33 cellular contexts compared by ENCODE assay signal in the genomic region with DNA sequence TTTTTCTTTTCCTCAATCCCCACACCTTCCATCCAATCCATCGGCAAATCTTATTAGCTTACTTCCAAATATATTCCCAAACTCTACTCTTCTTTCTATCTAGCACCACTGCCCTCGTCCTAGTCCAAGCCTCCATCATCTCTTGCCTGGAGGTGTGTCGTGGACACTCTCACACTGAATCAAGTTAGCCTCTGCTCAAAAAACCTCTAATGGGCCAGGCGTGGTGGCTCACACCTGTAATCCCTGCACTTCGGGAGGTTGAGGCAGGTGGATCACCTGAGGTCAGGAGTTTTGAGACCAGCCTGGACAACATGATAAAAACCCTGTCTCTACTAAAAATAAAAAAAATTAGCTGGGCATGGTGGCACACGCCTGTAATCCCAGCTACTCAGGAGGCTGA. TPM values are rescaled to one million over a fixed set of nuclear protein-coding genes. Genes with fewer than 3 reads are reported as not detected.
DNase-seq lines count a peak whose midpoint lies in the region; ATAC-seq and TF ChIP-seq lines count a peak whose summit lies in the region.
"Had no signal": no experiment of that assay in that cellular context is flagged by ENCODE, and none has a peak within 500 bp of the region (broad histone marks: within the 10 kb centered on the region; RNA-seq: fewer than 3 reads in every experiment).

No MANE protein-coding gene starts in this region.

- peak overlapping the region; percentile 78; the same call in 1 of the 2 replicates for H3K27ac ChIP-seq in SJCRH30
- peak overlapping the region; percentile 94 for H3K27ac ChIP-seq in SJSA1
- no peak overlapping the region for H3K27ac ChIP-seq in esophagus muscularis mucosa (replicated peaks in 1 of 4)
- peak overlapping the region in 3 of 4 donors; percentile 27 to 86 (median 33) for H3K27ac ChIP-seq in gastrocnemius medialis
- H3K27ac ChIP-seq in dorsolateral prefrontal cortex = no peak overlapping the region
- H3K27ac ChIP-seq: 22Rv1, A549, BLaER1, C4-2B had no signal

- no peak for DNase-seq in SJCRH30
- DNase-seq in SJSA1 (ENCODE audit: low read depth in 1 of 2, low spot score in 2 of 2) = no peak
- DNase-seq in esophagus muscularis mucosa (ENCODE audit: extremely low spot score) = peak; percentile 14
- no peak for DNase-seq in gastrocnemius medialis
- DNase-seq in HT-29 (ENCODE audit: low spot score) = no peak
- no peak for DNase-seq in dorsolateral prefrontal cortex
- DNase-seq in GF-D8 (lab: John Stamatoyannopoulos, UW) = no peak
- DNase-seq: 8988T; ACHN; AML-193; BE2C; C1 segment of cervical spinal cord; Caco-2; Calu3; CD4-positive, alpha-beta memory T cell; CD4-positive, alpha-beta T cell; CD4-positive, CD25-positive, alpha-beta regulatory T cell; CD8-positive, alpha-beta memory T cell; CD8-positive, alpha-beta T cell; COR-L47; DMS 273 treated with DMSO at 0.1 percent for 48 hours; DMS153; DMS53; DMS79; DMS79 treated with DMSO at 0.1 percent for 48 hours; DND-41; EL had no signal

- no peak overlapping the region for H3K4me3 ChIP-seq in SJCRH30
- no peak overlapping the region for H3K4me3 ChIP-seq in SJSA1
- no peak overlapping the region for H3K4me3 ChIP-seq in esophagus muscularis mucosa
- H3K4me3 ChIP-seq in gastrocnemius medialis = no peak overlapping the region
- no peak overlapping the region for H3K4me3 ChIP-seq in dorsolateral prefrontal cortex
- H3K4me3 ChIP-seq: A549; BLaER1; BLaER1 treated with 17β-estradiol and CSF1 and Interleukin-3, amounts not matched to agents 10 nM and 100 nM had no signal

- intact Hi-C loops in esophagus muscularis mucosa (cut with DNase I) = no loop called here
- intact Hi-C loops in gastrocnemius medialis (cut with DNase I; ENCODE audit: low total_unique reads) = no loop called here
- intact Hi-C loops in dorsolateral prefrontal cortex (cut with DNase I) = no loop called here

- H3K9me3 ChIP-seq in SJCRH30 (replicated peaks) (peaks cover 6% of the 10 kb centered on the region; the same call in 1 of the 2 replicates), SJSA1 (replicated peaks) (no peaks in the 10 kb centered on the region), esophagus muscularis mucosa (no peaks in the 10 kb centered on the region), gastrocnemius medialis (no peaks in the 10 kb centered on the region)
- H3K9me3 ChIP-seq: Caco-2 had no signal

- H3K27me3 ChIP-seq in SJCRH30 = no peaks in the 10 kb centered on the region
- no peaks in the 10 kb centered on the region for H3K27me3 ChIP-seq in SJSA1 (replicated peaks)
- no peaks in the 10 kb centered on the region for H3K27me3 ChIP-seq in esophagus muscularis mucosa
- no peaks in the 10 kb centered on the region for H3K27me3 ChIP-seq in gastrocnemius medialis
- H3K27me3 ChIP-seq in dorsolateral prefrontal cortex = no peaks in the 10 kb centered on the region
- H3K27me3 ChIP-seq: BE2C; BLaER1; BLaER1 treated with 17β-estradiol and CSF1 and Interleukin-3, amounts not matched to agents 10 nM and 100 nM had no signal

- H3K36me3 ChIP-seq in SJCRH30 = peaks cover 7% of the 10 kb centered on the region; the same call in 1 of the 2 replicates
- H3K36me3 ChIP-seq in SJSA1 = peaks cover 14% of the 10 kb centered on the region
- peaks cover 0 to 8% (median 0%) of the 10 kb centered on the region in 4 donors for H3K36me3 ChIP-seq in esophagus muscularis mucosa
- no peaks in the 10 kb centered on the region for H3K36me3 ChIP-seq in gastrocnemius medialis

- no peak for TF ChIP-seq CTCF in esophagus muscularis mucosa (IDR thresholded peaks at IDR 0.05)
- TF ChIP-seq CTCF in gastrocnemius medialis (IDR thresholded peaks at IDR 0.05 in 4 of 5, conservative IDR thresholded peaks at IDR 0.05 in 1 of 5) = no peak
- no peak for TF ChIP-seq CTCF in dorsolateral prefrontal cortex (IDR thresholded peaks at IDR 0.05 in 54 of 56, conservative IDR thresholded peaks at IDR 0.05 in 2 of 56; ENCODE audit: low read depth in 1 of 56, partially characterized antibody in 56 of 56)

- in situ Hi-C loops in gastrocnemius medialis (cut with MboI; ENCODE audit: low sequenced_read_pairs in 4 of 4) = no loop called here

- TF ChIP-seq EP300 in esophagus muscularis mucosa (IDR thresholded peaks at IDR 0.05) = no peak

- no peak for TF ChIP-seq POLR2A in esophagus muscularis mucosa (IDR thresholded peaks at IDR 0.05; ENCODE audit: low read depth)
- no peak for TF ChIP-seq POLR2A in gastrocnemius medialis (IDR thresholded peaks at IDR 0.05)

- WGBS in esophagus muscularis mucosa = 97% methylated on average over 6 of the region's 6 CpGs

- ATAC-seq in gastrocnemius medialis = no peak
- no peak for ATAC-seq in HG02840 (IDR thresholded peaks at IDR 0.05; ENCODE audit: low FRiP score, unreplicated experiment)
- ATAC-seq: A549; CD8-positive, alpha-beta T cell had no signal

- H3K4me1 ChIP-seq in SJCRH30 (peaks cover 44% of the 10 kb centered on the region), SJSA1 (replicated peaks) (peaks cover 86% of the 10 kb centered on the region), esophagus muscularis mucosa (peaks cover 30 to 43% (median 38%) of the 10 kb centered on the region in 4 donors), gastrocnemius medialis (peaks cover 21 to 62% of the 10 kb centered on the region in 2 donors)

RNA-seq across cellular contexts. Expression of gene PFDN1, which starts 46.2 kb away (rescaled TPM):
- 93.9 and 96.1 TPM in 2 replicates for total RNA-seq in SJCRH30 (2014; rRNA removed; shearing (Covaris generic))
- total RNA-seq in SJSA1 (2014; rRNA removed; shearing (Covaris generic)) = 200 and 218 TPM in 2 replicates
- 100 to 1,000 TPM in 2 of 4 donors, 10 to 100 TPM in 2; 84.8 to 126 (median 101) TPM for total RNA-seq in esophagus muscularis mucosa
- total RNA-seq in gastrocnemius medialis = 10 to 100 TPM; 47.9 to 81.0 (median 77.9) TPM
- 60.7 and 61.2 TPM in 2 replicates for total RNA-seq in HT-29 (2014; rRNA removed; shearing (Covaris generic))
- 10 to 100 TPM; 43.9 to 80.3 (median 64.1) TPM for total RNA-seq in dorsolateral prefrontal cortex

Comparison
In these comparisons a context has a peak if more than half of its experiments do, and no peak if none do; other contexts are left out.
1. H3K27ac ChIP-seq: peak in SJCRH30 (single experiment), SJSA1 (single experiment) and gastrocnemius medialis (3 of 4); none in esophagus muscularis mucosa (0 of 4) and dorsolateral prefrontal cortex (0 of 59).